Comparison of ENCODE assay signal across 12 cellular contexts in the genomic region with DNA sequence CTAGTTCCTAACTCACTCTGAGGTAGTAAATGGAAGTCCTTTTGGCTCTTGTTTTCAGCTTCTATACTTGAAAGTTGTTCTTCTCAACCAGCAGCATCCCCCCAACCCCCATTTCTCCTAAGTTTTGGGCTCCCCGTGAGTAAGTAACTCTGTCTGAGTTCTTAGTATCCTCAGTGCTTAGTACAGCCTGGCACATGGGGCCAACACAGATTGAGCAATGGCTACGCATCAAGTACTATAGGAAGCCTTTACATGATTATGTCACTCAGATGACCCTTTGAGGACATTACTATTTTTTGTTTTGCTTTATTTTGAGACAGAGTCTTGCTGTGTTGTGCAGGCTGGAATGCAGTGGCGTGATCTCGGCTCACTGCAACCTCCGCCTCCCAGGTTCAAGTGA.
"Had no signal": no experiment of that assay in that cellular context is flagged by ENCODE, and none has a peak within 500 bp of the region (broad histone marks: within the 10 kb centered on the region; RNA-seq: fewer than 3 reads in every experiment).

No MANE protein-coding gene starts in this region.

- H3K27ac ChIP-seq: cardiac muscle cell, parathyroid adenoma had no signal

- H3K36me3 ChIP-seq: cardiac muscle cell, heart right ventricle had no signal

- H3K4me3 ChIP-seq: cardiac muscle cell, heart right ventricle had no signal

- H3K4me3 Mint-ChIP-seq: activated CD4-positive, alpha-beta memory T cell treated with anti-CD3 and anti-CD28 coated beads, Interleukin-2, amount 10 ng/mL, durations not matched to agents 7 days and 5 days had no signal

- H3K9me3 Mint-ChIP-seq: activated CD4-positive, alpha-beta memory T cell treated with anti-CD3 and anti-CD28 coated beads, Interleukin-2, amount 10 ng/mL, durations not matched to agents 7 days and 5 days had no signal

- DNase-seq: activated CD4-positive, alpha-beta memory T cell treated with anti-CD3 and anti-CD28 coated beads, Interleukin-2, amount 10 ng/mL, durations not matched to agents 7 days and 5 days; activated CD4-positive, alpha-beta T cell treated with anti-CD3 and anti-CD28 coated beads for 1 hour; activated T-cell treated with anti-CD3 and anti-CD28 coated beads, Interleukin-2, amount 50 U/mL, for 48 hours; foreskin melanocyte; heart right ventricle; kidney; left ventricle myocardium superior; stimulated activated CD4-positive, alpha-beta T cell treated with anti-CD3 and anti-CD28 coated beads, Interleukin-4, amount 100 ng/mL, for 1 hour; stimulated activated CD8-positive, alpha-beta memory T cell treated with anti-CD3 and anti-CD28 coated beads, Interleukin-4, amount 100 ng/mL, for 48 hours; stimulated activated naive CD8-positive, alpha-beta T cell treated with anti-CD3 and anti-CD28 coated beads, Interleukin-15, Interleukin-2, amounts not matched to agents 100 U/mL and 50 U/mL, for 24 hours had no signal

- H3K27ac Mint-ChIP-seq: activated CD4-positive, alpha-beta memory T cell treated with anti-CD3 and anti-CD28 coated beads, Interleukin-2, amount 10 ng/mL, durations not matched to agents 7 days and 5 days had no signal

- H3K27me3 ChIP-seq: cardiac muscle cell, heart right ventricle had no signal

- H3K9me3 ChIP-seq: heart right ventricle had no signal
